ENCODE assay signal across 1 cellular context in the genomic region with DNA sequence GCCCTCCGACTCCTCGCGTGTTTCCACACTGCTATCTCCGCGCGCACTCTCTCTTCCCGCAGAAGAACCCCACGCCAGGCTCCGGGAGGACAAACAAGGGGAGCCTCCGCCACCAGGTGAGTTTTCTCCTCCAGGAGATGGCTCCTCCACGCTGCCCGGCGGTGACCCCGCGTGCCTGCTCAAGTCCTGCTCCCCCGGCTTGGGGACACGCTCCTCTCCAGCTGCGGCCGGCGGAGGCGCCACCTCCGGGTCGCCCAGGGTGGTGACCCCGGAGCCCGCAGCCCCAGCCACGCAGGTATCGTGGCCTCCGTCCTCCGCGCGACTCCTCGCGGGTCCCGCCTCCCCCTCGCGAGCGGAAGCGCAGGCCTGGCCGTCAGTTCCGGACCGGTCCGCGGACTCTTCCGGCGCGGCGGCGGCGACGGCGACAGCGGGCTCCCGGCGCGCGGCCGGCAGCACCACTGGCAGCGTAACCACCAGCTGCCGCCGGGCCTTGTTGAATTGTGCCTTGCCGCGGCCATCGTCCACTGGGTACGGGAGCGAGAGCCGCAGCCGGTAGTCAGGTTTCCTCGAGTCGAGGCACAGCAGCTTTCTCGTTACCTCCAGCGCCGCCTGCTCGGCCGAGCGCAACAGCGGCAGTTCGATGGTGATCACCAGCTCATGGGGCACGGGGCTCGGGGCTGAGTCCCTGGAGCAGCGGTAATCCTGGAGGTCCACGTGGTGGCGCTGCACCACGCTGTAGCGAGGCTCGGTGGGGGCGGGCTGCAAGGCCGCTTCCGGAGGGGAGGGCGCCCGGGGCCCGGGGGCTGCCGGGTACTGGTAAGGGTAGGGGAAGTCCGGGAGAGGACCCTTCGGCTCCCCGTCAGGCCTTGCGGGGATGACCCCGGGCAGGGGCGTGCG.
TF ChIP-seq lines count a peak whose summit lies in the region.

No MANE protein-coding gene starts in this region.

TF ChIP-seq in K562, 482 proteins besides CTCF, POLR2A, EP300 and RAD21 (continued from another document and continues in another):
- TF ChIP-seq POLR2G (IDR thresholded peaks at IDR 0.05; ENCODE audit: low read depth, low read length), result peak; percentile 95
- TF ChIP-seq BHLHE40 (IDR thresholded peaks at IDR 0.05; ENCODE audit: low read length), result peak; percentile 15; the same call in 1 of the 2 replicates
- no peak for TF ChIP-seq STAT5A (IDR thresholded peaks at IDR 0.05; ENCODE audit: borderline replicate concordance, low read length)
- TF ChIP-seq ETV5 (CRISPR knock-in tag; IDR thresholded peaks at IDR 0.05; ENCODE audit: low read depth), result peak; percentile 97
- TF ChIP-seq, protein P1, sequence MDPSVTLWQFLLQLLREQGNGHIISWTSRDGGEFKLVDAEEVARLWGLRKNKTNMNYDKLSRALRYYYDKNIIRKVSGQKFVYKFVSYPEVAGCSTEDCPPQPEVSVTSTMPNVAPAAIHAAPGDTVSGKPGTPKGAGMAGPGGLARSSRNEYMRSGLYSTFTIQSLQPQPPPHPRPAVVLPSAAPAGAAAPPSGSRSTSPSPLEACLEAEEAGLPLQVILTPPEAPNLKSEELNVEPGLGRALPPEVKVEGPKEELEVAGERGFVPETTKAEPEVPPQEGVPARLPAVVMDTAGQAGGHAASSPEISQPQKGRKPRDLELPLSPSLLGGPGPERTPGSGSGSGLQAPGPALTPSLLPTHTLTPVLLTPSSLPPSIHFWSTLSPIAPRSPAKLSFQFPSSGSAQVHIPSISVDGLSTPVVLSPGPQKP (CRISPR knock-in tag; IDR thresholded peaks at IDR 0.05), result 0 out of 2 replicates have a peak, but pooled peaks have one; percentile 48
- TF ChIP-seq YY1 (IDR thresholded peaks at IDR 0.05; ENCODE audit: borderline replicate concordance in 1 of 3, control insufficient read depth in 1 of 3, extremely low read depth in 1 of 3, insufficient read depth in 3 of 3, insufficient read length in 1 of 3, insufficient replicate concordance in 2 of 3, low read depth in 1 of 3, low read length in 2 of 3), result peak in 1 of 3 experiments; percentile 61
- TF ChIP-seq PYGO2 (tag; IDR thresholded peaks at IDR 0.05), result no peak
- no peak for TF ChIP-seq HNRNPL (IDR thresholded peaks at IDR 0.05; ENCODE audit: low read depth, low read length)
- peak; percentile 15 for TF ChIP-seq RBM25 (IDR thresholded peaks at IDR 0.05; ENCODE audit: low read depth, low read length, severe bottlenecking)
- TF ChIP-seq, protein P2, sequence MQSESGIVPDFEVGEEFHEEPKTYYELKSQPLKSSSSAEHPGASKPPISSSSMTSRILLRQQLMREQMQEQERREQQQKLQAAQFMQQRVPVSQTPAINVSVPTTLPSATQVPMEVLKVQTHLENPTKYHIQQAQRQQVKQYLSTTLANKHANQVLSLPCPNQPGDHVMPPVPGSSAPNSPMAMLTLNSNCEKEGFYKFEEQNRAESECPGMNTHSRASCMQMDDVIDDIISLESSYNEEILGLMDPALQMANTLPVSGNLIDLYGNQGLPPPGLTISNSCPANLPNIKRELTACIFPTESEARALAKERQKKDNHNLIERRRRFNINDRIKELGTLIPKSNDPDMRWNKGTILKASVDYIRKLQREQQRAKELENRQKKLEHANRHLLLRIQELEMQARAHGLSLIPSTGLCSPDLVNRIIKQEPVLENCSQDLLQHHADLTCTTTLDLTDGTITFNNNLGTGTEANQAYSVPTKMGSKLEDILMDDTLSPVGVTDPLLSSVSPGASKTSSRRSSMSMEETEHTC (IDR thresholded peaks at IDR 0.05), result peak; percentile 20; the same call in 1 of the 2 replicates
- peak; percentile 22 for TF ChIP-seq TAF9B (IDR thresholded peaks at IDR 0.05; ENCODE audit: partially characterized antibody)
- TF ChIP-seq CREBBP (IDR thresholded peaks at IDR 0.05; ENCODE audit: low read depth, low read length), result no peak
- no peak for TF ChIP-seq STAT5B (CRISPR knock-in tag; IDR thresholded peaks at IDR 0.05)
- TF ChIP-seq, protein P3, sequence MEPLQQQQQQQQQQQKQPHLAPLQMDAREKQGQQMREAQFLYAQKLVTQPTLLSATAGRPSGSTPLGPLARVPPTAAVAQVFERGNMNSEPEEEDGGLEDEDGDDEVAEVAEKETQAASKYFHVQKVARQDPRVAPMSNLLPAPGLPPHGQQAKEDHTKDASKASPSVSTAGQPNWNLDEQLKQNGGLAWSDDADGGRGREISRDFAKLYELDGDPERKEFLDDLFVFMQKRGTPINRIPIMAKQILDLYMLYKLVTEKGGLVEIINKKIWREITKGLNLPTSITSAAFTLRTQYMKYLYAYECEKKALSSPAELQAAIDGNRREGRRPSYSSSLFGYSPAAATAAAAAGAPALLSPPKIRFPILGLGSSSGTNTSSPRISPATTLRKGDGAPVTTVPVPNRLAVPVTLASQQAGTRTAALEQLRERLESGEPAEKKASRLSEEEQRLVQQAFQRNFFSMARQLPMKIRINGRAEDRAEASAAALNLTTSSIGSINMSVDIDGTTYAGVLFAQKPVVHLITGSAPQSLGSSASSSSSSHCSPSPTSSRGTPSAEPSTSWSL (CRISPR knock-in tag; IDR thresholded peaks at IDR 0.05; ENCODE audit: borderline replicate concordance), result no peak
- peak; percentile 74 for TF ChIP-seq NR2C2 (CRISPR knock-in tag; IDR thresholded peaks at IDR 0.05)
- TF ChIP-seq NR2C2 (tag; IDR thresholded peaks at IDR 0.05), result peak; percentile 93
- TF ChIP-seq SIN3A (IDR thresholded peaks at IDR 0.05; ENCODE audit: borderline replicate concordance in 2 of 2, control insufficient read depth in 1 of 2, low read depth in 2 of 2, low read length in 2 of 2), result peak in 1 of 2 experiments; percentile 72; a peak in 1 of 4 replicates
- TF ChIP-seq PTRF (tag; IDR thresholded peaks at IDR 0.05), result no peak
- no peak; the same call in 1 of the 2 replicates for TF ChIP-seq RB1 (IDR thresholded peaks at IDR 0.05; ENCODE audit: low read depth)
- TF ChIP-seq, protein P4, sequence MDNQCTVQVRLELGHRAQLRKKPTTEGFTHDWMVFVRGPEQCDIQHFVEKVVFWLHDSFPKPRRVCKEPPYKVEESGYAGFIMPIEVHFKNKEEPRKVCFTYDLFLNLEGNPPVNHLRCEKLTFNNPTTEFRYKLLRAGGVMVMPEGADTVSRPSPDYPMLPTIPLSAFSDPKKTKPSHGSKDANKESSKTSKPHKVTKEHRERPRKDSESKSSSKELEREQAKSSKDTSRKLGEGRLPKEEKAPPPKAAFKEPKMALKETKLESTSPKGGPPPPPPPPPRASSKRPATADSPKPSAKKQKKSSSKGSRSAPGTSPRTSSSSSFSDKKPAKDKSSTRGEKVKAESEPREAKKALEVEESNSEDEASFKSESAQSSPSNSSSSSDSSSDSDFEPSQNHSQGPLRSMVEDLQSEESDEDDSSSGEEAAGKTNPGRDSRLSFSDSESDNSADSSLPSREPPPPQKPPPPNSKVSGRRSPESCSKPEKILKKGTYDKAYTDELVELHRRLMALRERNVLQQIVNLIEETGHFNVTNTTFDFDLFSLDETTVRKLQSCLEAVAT (IDR thresholded peaks at IDR 0.05), result peak; percentile 54 to 65; a peak in 3 of 4 replicates
- TF ChIP-seq, protein P5, sequence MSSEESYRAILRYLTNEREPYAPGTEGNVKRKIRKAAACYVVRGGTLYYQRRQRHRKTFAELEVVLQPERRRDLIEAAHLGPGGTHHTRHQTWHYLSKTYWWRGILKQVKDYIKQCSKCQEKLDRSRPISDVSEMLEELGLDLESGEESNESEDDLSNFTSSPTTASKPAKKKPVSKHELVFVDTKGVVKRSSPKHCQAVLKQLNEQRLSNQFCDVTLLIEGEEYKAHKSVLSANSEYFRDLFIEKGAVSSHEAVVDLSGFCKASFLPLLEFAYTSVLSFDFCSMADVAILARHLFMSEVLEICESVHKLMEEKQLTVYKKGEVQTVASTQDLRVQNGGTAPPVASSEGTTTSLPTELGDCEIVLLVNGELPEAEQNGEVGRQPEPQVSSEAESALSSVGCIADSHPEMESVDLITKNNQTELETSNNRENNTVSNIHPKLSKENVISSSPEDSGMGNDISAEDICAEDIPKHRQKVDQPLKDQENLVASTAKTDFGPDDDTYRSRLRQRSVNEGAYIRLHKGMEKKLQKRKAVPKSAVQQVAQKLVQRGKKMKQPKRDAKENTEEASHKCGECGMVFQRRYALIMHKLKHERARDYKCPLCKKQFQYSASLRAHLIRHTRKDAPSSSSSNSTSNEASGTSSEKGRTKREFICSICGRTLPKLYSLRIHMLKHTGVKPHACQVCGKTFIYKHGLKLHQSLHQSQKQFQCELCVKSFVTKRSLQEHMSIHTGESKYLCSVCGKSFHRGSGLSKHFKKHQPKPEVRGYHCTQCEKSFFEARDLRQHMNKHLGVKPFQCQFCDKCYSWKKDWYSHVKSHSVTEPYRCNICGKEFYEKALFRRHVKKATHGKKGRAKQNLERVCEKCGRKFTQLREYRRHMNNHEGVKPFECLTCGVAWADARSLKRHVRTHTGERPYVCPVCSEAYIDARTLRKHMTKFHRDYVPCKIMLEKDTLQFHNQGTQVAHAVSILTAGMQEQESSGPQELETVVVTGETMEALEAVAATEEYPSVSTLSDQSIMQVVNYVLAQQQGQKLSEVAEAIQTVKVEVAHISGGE (CRISPR knock-in tag; IDR thresholded peaks at IDR 0.05), result peak in 1 of 3 experiments; percentile 87; a peak in 2 of 6 replicates
- TF ChIP-seq, protein P6, sequence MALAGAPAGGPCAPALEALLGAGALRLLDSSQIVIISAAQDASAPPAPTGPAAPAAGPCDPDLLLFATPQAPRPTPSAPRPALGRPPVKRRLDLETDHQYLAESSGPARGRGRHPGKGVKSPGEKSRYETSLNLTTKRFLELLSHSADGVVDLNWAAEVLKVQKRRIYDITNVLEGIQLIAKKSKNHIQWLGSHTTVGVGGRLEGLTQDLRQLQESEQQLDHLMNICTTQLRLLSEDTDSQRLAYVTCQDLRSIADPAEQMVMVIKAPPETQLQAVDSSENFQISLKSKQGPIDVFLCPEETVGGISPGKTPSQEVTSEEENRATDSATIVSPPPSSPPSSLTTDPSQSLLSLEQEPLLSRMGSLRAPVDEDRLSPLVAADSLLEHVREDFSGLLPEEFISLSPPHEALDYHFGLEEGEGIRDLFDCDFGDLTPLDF (CRISPR knock-in tag; IDR thresholded peaks at IDR 0.05), result no peak
- TF ChIP-seq CHD4 (IDR thresholded peaks at IDR 0.05; ENCODE audit: insufficient read depth, insufficient replicate concordance, low read depth, low read length, poor library complexity, severe bottlenecking), result no peak
- TF ChIP-seq TFAM (CRISPR knock-in tag; conservative IDR thresholded peaks at IDR 0.05), result no peak
- TF ChIP-seq, protein P7, sequence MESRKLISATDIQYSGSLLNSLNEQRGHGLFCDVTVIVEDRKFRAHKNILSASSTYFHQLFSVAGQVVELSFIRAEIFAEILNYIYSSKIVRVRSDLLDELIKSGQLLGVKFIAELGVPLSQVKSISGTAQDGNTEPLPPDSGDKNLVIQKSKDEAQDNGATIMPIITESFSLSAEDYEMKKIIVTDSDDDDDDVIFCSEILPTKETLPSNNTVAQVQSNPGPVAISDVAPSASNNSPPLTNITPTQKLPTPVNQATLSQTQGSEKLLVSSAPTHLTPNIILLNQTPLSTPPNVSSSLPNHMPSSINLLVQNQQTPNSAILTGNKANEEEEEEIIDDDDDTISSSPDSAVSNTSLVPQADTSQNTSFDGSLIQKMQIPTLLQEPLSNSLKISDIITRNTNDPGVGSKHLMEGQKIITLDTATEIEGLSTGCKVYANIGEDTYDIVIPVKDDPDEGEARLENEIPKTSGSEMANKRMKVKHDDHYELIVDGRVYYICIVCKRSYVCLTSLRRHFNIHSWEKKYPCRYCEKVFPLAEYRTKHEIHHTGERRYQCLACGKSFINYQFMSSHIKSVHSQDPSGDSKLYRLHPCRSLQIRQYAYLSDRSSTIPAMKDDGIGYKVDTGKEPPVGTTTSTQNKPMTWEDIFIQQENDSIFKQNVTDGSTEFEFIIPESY (CRISPR knock-in tag; IDR thresholded peaks at IDR 0.05), result peak; percentile 52; the same call in 1 of the 2 replicates
- no peak for TF ChIP-seq FOXA1 (IDR thresholded peaks at IDR 0.05; ENCODE audit: borderline replicate concordance)
- peak; percentile 73; the same call in 1 of the 2 replicates for TF ChIP-seq GATAD2B (IDR thresholded peaks at IDR 0.05; ENCODE audit: borderline replicate concordance)
- peak; percentile 82 for TF ChIP-seq ELF1 (tag; IDR thresholded peaks at IDR 0.05)
- TF ChIP-seq, protein P8, sequence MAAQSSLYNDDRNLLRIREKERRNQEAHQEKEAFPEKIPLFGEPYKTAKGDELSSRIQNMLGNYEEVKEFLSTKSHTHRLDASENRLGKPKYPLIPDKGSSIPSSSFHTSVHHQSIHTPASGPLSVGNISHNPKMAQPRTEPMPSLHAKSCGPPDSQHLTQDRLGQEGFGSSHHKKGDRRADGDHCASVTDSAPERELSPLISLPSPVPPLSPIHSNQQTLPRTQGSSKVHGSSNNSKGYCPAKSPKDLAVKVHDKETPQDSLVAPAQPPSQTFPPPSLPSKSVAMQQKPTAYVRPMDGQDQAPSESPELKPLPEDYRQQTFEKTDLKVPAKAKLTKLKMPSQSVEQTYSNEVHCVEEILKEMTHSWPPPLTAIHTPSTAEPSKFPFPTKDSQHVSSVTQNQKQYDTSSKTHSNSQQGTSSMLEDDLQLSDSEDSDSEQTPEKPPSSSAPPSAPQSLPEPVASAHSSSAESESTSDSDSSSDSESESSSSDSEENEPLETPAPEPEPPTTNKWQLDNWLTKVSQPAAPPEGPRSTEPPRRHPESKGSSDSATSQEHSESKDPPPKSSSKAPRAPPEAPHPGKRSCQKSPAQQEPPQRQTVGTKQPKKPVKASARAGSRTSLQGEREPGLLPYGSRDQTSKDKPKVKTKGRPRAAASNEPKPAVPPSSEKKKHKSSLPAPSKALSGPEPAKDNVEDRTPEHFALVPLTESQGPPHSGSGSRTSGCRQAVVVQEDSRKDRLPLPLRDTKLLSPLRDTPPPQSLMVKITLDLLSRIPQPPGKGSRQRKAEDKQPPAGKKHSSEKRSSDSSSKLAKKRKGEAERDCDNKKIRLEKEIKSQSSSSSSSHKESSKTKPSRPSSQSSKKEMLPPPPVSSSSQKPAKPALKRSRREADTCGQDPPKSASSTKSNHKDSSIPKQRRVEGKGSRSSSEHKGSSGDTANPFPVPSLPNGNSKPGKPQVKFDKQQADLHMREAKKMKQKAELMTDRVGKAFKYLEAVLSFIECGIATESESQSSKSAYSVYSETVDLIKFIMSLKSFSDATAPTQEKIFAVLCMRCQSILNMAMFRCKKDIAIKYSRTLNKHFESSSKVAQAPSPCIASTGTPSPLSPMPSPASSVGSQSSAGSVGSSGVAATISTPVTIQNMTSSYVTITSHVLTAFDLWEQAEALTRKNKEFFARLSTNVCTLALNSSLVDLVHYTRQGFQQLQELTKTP (IDR thresholded peaks at IDR 0.05; ENCODE audit: low read depth in 1 of 2, partially characterized antibody in 2 of 2), result peak in 1 of 2 experiments; percentile 41
- peak; percentile 46 for TF ChIP-seq SMC3 (conservative IDR thresholded peaks at IDR 0.05; ENCODE audit: insufficient read depth, low read depth, low read length)
- TF ChIP-seq ZNF57 (CRISPR knock-in tag; IDR thresholded peaks at IDR 0.05), result no peak
- 0 out of 2 replicates have a peak, but pooled peaks have one; percentile 44 for TF ChIP-seq MXI1 (IDR thresholded peaks at IDR 0.05; ENCODE audit: low read depth, low read length)
- no peak for TF ChIP-seq SMAD1 (IDR thresholded peaks at IDR 0.05; ENCODE audit: low read depth, low read length, partially characterized antibody)
- TF ChIP-seq PTTG1 (tag; IDR thresholded peaks at IDR 0.05; ENCODE audit: low read depth), result no peak
- TF ChIP-seq, protein P9, sequence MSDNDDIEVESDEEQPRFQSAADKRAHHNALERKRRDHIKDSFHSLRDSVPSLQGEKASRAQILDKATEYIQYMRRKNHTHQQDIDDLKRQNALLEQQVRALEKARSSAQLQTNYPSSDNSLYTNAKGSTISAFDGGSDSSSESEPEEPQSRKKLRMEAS (CRISPR knock-in tag; IDR thresholded peaks at IDR 0.05), result peak; percentile 71
- peak; percentile 86 for TF ChIP-seq ZBTB7A (IDR thresholded peaks at IDR 0.05; ENCODE audit: borderline replicate concordance, control insufficient read depth, low read depth, low read length)
- TF ChIP-seq, protein P10, sequence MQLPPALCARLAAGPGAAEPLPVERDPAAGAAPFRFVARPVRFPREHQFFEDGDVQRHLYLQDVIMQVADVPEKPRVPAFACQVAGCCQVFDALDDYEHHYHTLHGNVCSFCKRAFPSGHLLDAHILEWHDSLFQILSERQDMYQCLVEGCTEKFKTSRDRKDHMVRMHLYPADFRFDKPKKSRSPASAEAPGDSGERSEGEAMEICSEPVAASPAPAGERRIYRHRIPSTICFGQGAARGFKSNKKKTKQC (CRISPR knock-in tag; IDR thresholded peaks at IDR 0.05), result 0 out of 2 replicates have a peak, but pooled peaks have one; percentile 83
